8 cellular contexts compared by ENCODE assay signal in the genomic region with DNA sequence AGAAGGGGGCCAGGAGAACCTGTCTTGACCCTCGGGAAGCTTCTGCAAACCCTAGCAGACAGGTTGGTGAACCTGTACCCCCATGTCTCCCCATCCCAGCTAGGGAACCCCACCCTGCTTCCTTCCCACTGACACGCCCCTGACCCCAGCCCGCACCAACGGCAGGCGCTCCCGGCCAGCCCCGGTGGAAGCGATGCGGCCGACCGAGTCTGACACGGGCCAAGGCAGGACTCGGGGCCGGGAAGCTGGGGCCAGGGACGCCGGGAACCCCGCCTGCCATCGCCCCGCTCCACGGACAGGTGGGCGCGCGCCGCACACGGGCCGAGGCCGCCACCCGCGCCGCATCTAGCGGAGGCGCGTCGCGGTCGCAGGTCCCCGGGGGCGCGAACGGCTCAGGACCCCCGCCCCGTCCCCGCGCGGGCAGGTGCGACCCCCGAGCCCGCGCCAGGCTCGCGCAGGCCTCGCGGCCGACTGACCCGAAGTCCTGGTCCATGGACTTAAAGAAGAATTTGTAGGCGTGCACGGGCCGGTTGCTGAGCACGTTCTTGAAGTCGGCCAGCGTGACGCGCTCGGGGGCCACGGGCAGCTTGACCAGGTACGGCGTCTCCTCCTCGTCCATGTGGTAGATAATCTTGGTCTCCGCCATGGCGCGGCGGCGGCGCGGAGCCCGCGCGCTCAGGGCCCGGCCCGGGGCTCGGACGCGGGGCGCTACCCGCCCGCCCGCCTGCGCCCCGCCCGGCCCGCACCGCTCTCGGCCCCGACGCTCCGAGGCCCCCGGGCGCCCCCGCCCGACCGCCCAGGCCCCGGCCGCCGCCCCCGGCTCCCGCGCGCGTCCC. TPM values are rescaled to one million over a fixed set of nuclear protein-coding genes. Genes with fewer than 3 reads are reported as not detected.
DNase-seq lines count a peak whose midpoint lies in the region; ATAC-seq and TF ChIP-seq lines count a peak whose summit lies in the region.

No MANE protein-coding gene starts in this region.

- no peaks in the 10 kb centered on the region; the same call in 1 of the 2 replicates for H3F3A ChIP-seq in OCI-LY1 (ENCODE audit: insufficient read depth, low read length)

- H3K4me3 ChIP-seq in HAP-1, result peak overlapping the region; percentile 57
- peak overlapping the region; percentile 68 for H3K4me3 ChIP-seq in OCI-LY1 (ENCODE audit: low read depth, low read length, poor library complexity, severe bottlenecking)
- H3K4me3 ChIP-seq in ectodermal cell (ENCODE audit: insufficient read depth, low read depth, low read length), result peak overlapping the region; percentile 68

- peak overlapping the region; percentile 79 for H3K4me3 Mint-ChIP-seq in natural killer cell

- DNase-seq in HAP-1 (ENCODE audit: low spot score in 2 of 2) (no peak), natural killer cell (no peak), NCI-H2171 (lab: John Stamatoyannopoulos, UW) (no peak), NCI-H1694 (lab: John Stamatoyannopoulos, UW) (no peak), NCI-H2196 treated with DMSO at 0.1 percent for 48 hours (lab: John Stamatoyannopoulos, UW; ENCODE audit: unreplicated experiment) (no peak)

- H3K27me3 ChIP-seq in HAP-1 (ENCODE audit: low read depth), result peaks cover 5% of the 10 kb centered on the region
- peaks cover 6% of the 10 kb centered on the region; the same call in 1 of the 2 replicates for H3K27me3 ChIP-seq in OCI-LY1 (ENCODE audit: insufficient read depth, low read length)
- H3K27me3 ChIP-seq in ectodermal cell (ENCODE audit: control insufficient read depth, insufficient read depth, low read length, poor library complexity, severe bottlenecking), result no peaks in the 10 kb centered on the region

- H3K9me3 ChIP-seq in ES-I3 (ENCODE audit: control insufficient read depth, insufficient read depth, low read length) (no peaks in the 10 kb centered on the region), HAP-1 (no peaks in the 10 kb centered on the region), OCI-LY1 (ENCODE audit: low read length) (no peaks in the 10 kb centered on the region), ectodermal cell (ENCODE audit: control insufficient read depth, low read length) (no peaks in the 10 kb centered on the region)

- H3K4me1 Mint-ChIP-seq in natural killer cell, result peaks cover 0 to 32% of the 10 kb centered on the region in 2 donors

- H3K9ac ChIP-seq in ES-I3 (ENCODE audit: low read depth, low read length), result peak overlapping the region; percentile 76
- H3K9ac ChIP-seq in OCI-LY1 (ENCODE audit: low read length), result peak overlapping the region; percentile 61; the same call in 1 of the 2 replicates

- H3K9me2 ChIP-seq in OCI-LY1 (ENCODE audit: low read depth, low read length), result no peaks in the 10 kb centered on the region

- H3K79me2 ChIP-seq in OCI-LY1 (ENCODE audit: insufficient read depth, low read length), result no peaks in the 10 kb centered on the region

- H2AFZ ChIP-seq in OCI-LY1 (ENCODE audit: low read length), result no peak overlapping the region

- intact Hi-C loops in natural killer cell (cut with micrococcal nuclease), result no loop called here

- peak overlapping the region in 1 of 2 donors; percentile 53 for H3K27ac Mint-ChIP-seq in natural killer cell

- H3K27me3 Mint-ChIP-seq in natural killer cell (ENCODE audit: low read depth in 2 of 2), result peaks cover 0 to 3% of the 10 kb centered on the region in 2 donors

- peak; percentile 39 to 45 (median 45) for ATAC-seq in natural killer cell

- in situ Hi-C loops in HAP-1 (cut with MboI; ENCODE audit: low sequenced_read_pairs), result no loop called here

- no peaks in the 10 kb centered on the region for H3K36me3 Mint-ChIP-seq in natural killer cell

- no peaks in the 10 kb centered on the region for H3K9me3 Mint-ChIP-seq in natural killer cell

- TF ChIP-seq CTCF in OCI-LY1 (IDR thresholded peaks at IDR 0.05; ENCODE audit: low read length) (no peak), natural killer cell (IDR thresholded peaks at IDR 0.05) (no peak)

- H3K4me1 ChIP-seq in ES-I3 (ENCODE audit: insufficient read depth, low read length) (no peaks in the 10 kb centered on the region; the same call in 1 of the 2 replicates), HAP-1 (0 out of 2 replicates have a peak, but pooled peaks cover 2% of the 10 kb centered on the region), OCI-LY1 (ENCODE audit: insufficient read depth, low read length, severe bottlenecking) (peaks cover 14% of the 10 kb centered on the region), ectodermal cell (ENCODE audit: control insufficient read depth, insufficient read depth, low read length) (peaks cover 26% of the 10 kb centered on the region)

- peak overlapping the region; percentile 82 for H3K4me2 ChIP-seq in OCI-LY1 (ENCODE audit: low read length)

- peaks cover 2% of the 10 kb centered on the region; the same call in 1 of the 2 replicates for H4K20me1 ChIP-seq in OCI-LY1 (ENCODE audit: insufficient read depth, low read length)

- H3K27ac ChIP-seq in OCI-LY1 (ENCODE audit: low read depth, low read length, poor library complexity, severe bottlenecking) (no peak overlapping the region), ectodermal cell (ENCODE audit: insufficient read depth, low read depth, low read length, poor library complexity, severe bottlenecking) (no peak overlapping the region)

- WGBS in ectodermal cell, 2 experiments, result 1% methylated on average over 109 of the region's 109 CpGs

- no peaks in the 10 kb centered on the region for H3K36me3 ChIP-seq in ES-I3 (ENCODE audit: insufficient read depth, low read length)
- no peaks in the 10 kb centered on the region; the same call in 1 of the 2 replicates for H3K36me3 ChIP-seq in HAP-1 (replicated peaks)
- no peaks in the 10 kb centered on the region for H3K36me3 ChIP-seq in OCI-LY1 (ENCODE audit: insufficient read depth, low read length)
- H3K36me3 ChIP-seq in ectodermal cell (ENCODE audit: control insufficient read depth, insufficient read depth, low read length), result no peaks in the 10 kb centered on the region

RNA-seq across cellular contexts. Expression of gene DVL1, which starts 0.6 kb away (rescaled TPM):
- 56.8 TPM for polyA plus RNA-seq in ectodermal cell (2013, experiment 1 of 4)
- 50.7 TPM for polyA plus RNA-seq in ectodermal cell (2013, experiment 2 of 4)
- 53.2 TPM for polyA plus RNA-seq in ectodermal cell (2013, experiment 3 of 4)
- 52.1 TPM for polyA plus RNA-seq in ectodermal cell (2013, experiment 4 of 4)
- 10 to 100 TPM; 33.8 to 41.9 (median 35.6) TPM for total RNA-seq in natural killer cell

RNA-seq across cellular contexts. Expression of gene MXRA8, which starts 9.7 kb away (rescaled TPM):
- 83.9 TPM for polyA plus RNA-seq in ectodermal cell (2013, experiment 1 of 4)
- 105 TPM for polyA plus RNA-seq in ectodermal cell (2013, experiment 2 of 4)
- polyA plus RNA-seq in ectodermal cell (2013, experiment 3 of 4), result 102 TPM
- polyA plus RNA-seq in ectodermal cell (2013, experiment 4 of 4), result 122 TPM
- total RNA-seq in natural killer cell, result under 1 TPM in 1 of 3 donors, not detected in 2; 0.26 TPM

RNA-seq across cellular contexts. Expression of gene TAS1R3, which starts 17.6 kb away (rescaled TPM):
- not detected for polyA plus RNA-seq in ectodermal cell (2013, experiment 1 of 4)
- 0.21 TPM for polyA plus RNA-seq in ectodermal cell (2013, experiment 2 of 4)
- polyA plus RNA-seq in ectodermal cell (2013, experiment 3 of 4), result 0.21 TPM
- 0.12 TPM for polyA plus RNA-seq in ectodermal cell (2013, experiment 4 of 4)
- 1 to 10 TPM in 2 of 3 donors, under 1 TPM in 1; 0.66 to 1.4 (median 1.3) TPM for total RNA-seq in natural killer cell

RNA-seq across cellular contexts. Expression of gene CPTP, which starts 24.0 kb away (rescaled TPM):
- 11.2 TPM for polyA plus RNA-seq in ectodermal cell (2013, experiment 1 of 4)
- polyA plus RNA-seq in ectodermal cell (2013, experiment 2 of 4), result 12.4 TPM
- polyA plus RNA-seq in ectodermal cell (2013, experiment 3 of 4), result 11.4 TPM
- 11.4 TPM for polyA plus RNA-seq in ectodermal cell (2013, experiment 4 of 4)
- total RNA-seq in natural killer cell, result 10 to 100 TPM in 2 of 3 donors, 1 to 10 TPM in 1; 8.0 to 14.6 (median 12.3) TPM

RNA-seq across cellular contexts. Expression of gene INTS11, which starts 24.2 kb away (rescaled TPM):
- polyA plus RNA-seq in ectodermal cell (2013, experiment 1 of 4), result 142 TPM
- polyA plus RNA-seq in ectodermal cell (2013, experiment 2 of 4), result 127 TPM
- polyA plus RNA-seq in ectodermal cell (2013, experiment 3 of 4), result 92.8 TPM
- 101 TPM for polyA plus RNA-seq in ectodermal cell (2013, experiment 4 of 4)
- 100 to 1,000 TPM; 150 to 189 (median 181) TPM for total RNA-seq in natural killer cell
